In the genomic region with DNA sequence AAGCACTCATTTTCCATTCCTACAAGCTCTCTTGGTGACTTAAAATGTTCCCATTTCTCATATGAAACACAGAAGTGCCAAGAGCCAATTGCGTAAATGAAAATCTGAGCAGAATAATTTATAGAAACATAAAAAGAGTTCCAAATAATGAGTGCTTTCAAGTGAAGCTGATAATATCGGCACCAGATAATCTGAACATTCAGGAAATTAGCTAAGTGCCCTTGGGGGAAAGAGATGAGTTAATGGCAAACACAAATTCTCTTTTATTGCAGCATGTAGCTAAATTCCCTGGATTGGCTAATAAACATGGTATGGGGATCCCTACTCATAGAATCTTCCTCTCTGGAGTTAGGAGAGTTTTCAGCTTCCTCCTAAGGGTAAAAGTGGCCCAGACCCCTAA, we compare ENCODE assay signal across 22 cellular contexts. TPM values are rescaled to one million over a fixed set of nuclear protein-coding genes. Genes with fewer than 3 reads are reported as not detected.
DNase-seq lines count a peak whose midpoint lies in the region; ATAC-seq and TF ChIP-seq lines count a peak whose summit lies in the region.
"Had no signal": no experiment of that assay in that cellular context is flagged by ENCODE, and none has a peak within 500 bp of the region (broad histone marks: within the 10 kb centered on the region; RNA-seq: fewer than 3 reads in every experiment).

No MANE protein-coding gene starts in this region.

- POLR2A ChIA-PET in CD4-positive, alpha-beta memory T cell (lab: Charles Lee; ENCODE audit: partially characterized antibody), result interaction anchor here (0.7 to 20.6 kb wide), 28 partner anchors 8 to 899 kb away, joined by 3 to 1762 read pairs (median 6); partner anchors contain the start of genes DAD1 and OXA1L
- POLR2A ChIA-PET in activated CD8-positive, alpha-beta T cell treated with anti-CD3 and anti-CD28 coated beads, Interleukin-2, amount 10 ng/mL, durations not matched to agents 7 days and 5 days (lab: Charles Lee), result interaction anchor here (0.6 to 20.6 kb wide), 16 partner anchors 9 to 806 kb away, joined by 3 to 904 read pairs (median 4); no protein-coding TSS in a partner anchor

- intact Hi-C loops in CD4-positive, alpha-beta memory T cell (cut with micrococcal nuclease), result no loop called here
- intact Hi-C loops in uterus (cut with DNase I; ENCODE audit: low total_unique reads), result no loop called here
- intact Hi-C loops in thyroid gland (cut with DNase I), result no loop called here

- peaks cover 100% of the 10 kb centered on the region for H3K4me1 ChIP-seq in CD4-positive, alpha-beta memory T cell (ENCODE audit: insufficient read depth, low read length)
- H3K4me1 ChIP-seq in mononuclear cell (ENCODE audit: insufficient read depth, low read length) (peaks cover 74% of the 10 kb centered on the region), uterus (peaks cover 0 to 3% of the 10 kb centered on the region in 2 donors), thyroid gland (peaks cover 0 to 5% of the 10 kb centered on the region in 2 donors)

- peaks cover 92% of the 10 kb centered on the region for H3K36me3 ChIP-seq in CD4-positive, alpha-beta memory T cell (ENCODE audit: insufficient read depth, low read length)
- H3K36me3 ChIP-seq in uterus, result no peaks in the 10 kb centered on the region
- H3K36me3 ChIP-seq in thyroid gland, result no peaks in the 10 kb centered on the region
- H3K36me3 ChIP-seq: ovary had no signal

- no peak for ATAC-seq in activated CD8-positive, alpha-beta T cell treated with anti-CD3 and anti-CD28 coated beads, Interleukin-2, amount 10 ng/mL, durations not matched to agents 7 days and 5 days
- ATAC-seq: foreskin keratinocyte; right cardiac atrium; stimulated activated naive B cell treated with anti-CD40 and anti-IgM and Interleukin-4, amounts not matched to agents 10 μg/mL and 1 μg/mL and 100 μg/mL, for 72 hours had no signal

- H3K4me3 Mint-ChIP-seq in T-helper 2 cell treated with Interferon-gamma antibody and Interleukin-4, amounts not matched to agents 5 μg/mL and 100 μg/mL, for 36 hours, result peak overlapping the region; percentile 72
- H3K4me3 Mint-ChIP-seq in CD4-positive, alpha-beta memory T cell, result peak overlapping the region; percentile 69 to 91 (median 85)
- peak overlapping the region; percentile 76 for H3K4me3 Mint-ChIP-seq in activated CD8-positive, alpha-beta T cell treated with anti-CD3 and anti-CD28 coated beads, Interleukin-2, amount 10 ng/mL, durations not matched to agents 7 days and 5 days
- H3K4me3 Mint-ChIP-seq: H9; stimulated activated naive B cell treated with anti-CD40 and anti-IgM and Interleukin-4, amounts not matched to agents 10 μg/mL and 1 μg/mL and 100 μg/mL, for 72 hours; type B pancreatic cell had no signal

- no peaks in the 10 kb centered on the region for H3K27me3 Mint-ChIP-seq in T-helper 2 cell treated with Interferon-gamma antibody and Interleukin-4, amounts not matched to agents 5 μg/mL and 100 μg/mL, for 36 hours (ENCODE audit: low read depth)
- H3K27me3 Mint-ChIP-seq in CD4-positive, alpha-beta memory T cell, result no peaks in the 10 kb centered on the region
- no peaks in the 10 kb centered on the region for H3K27me3 Mint-ChIP-seq in activated CD8-positive, alpha-beta T cell treated with anti-CD3 and anti-CD28 coated beads, Interleukin-2, amount 10 ng/mL, durations not matched to agents 7 days and 5 days (ENCODE audit: low read depth)
- H3K27me3 Mint-ChIP-seq: stimulated activated naive B cell treated with anti-CD40 and anti-IgM and Interleukin-4, amounts not matched to agents 10 μg/mL and 1 μg/mL and 100 μg/mL, for 72 hours had no signal

- CTCF ChIA-PET in CD4-positive, alpha-beta memory T cell (lab: Charles Lee; ENCODE audit: partially characterized antibody), result interaction anchor here (0.7 to 7.0 kb wide), 17 partner anchors 8 to 819 kb away, joined by 3 to 81 read pairs (median 5); no protein-coding TSS in a partner anchor
- CTCF ChIA-PET in activated CD8-positive, alpha-beta T cell treated with anti-CD3 and anti-CD28 coated beads, Interleukin-2, amount 10 ng/mL, durations not matched to agents 7 days and 5 days (lab: Charles Lee), result interaction anchor here (0.7 to 7.8 kb wide), 20 partner anchors 8 to 831 kb away, joined by 3 to 60 read pairs (median 6); no protein-coding TSS in a partner anchor

- H3K27ac ChIP-seq in CD4-positive, alpha-beta memory T cell (ENCODE audit: low read depth, low read length), result peak overlapping the region; percentile 72
- H3K27ac ChIP-seq in uterus, result no peak overlapping the region
- H3K27ac ChIP-seq in thyroid gland, result no peak overlapping the region
- H3K27ac ChIP-seq: foreskin keratinocyte, ovary had no signal

- WGBS in thyroid gland, 2 donors, result 84 to 86% methylated on average over 2 of the region's 2 CpGs

- H3K9me3 Mint-ChIP-seq in T-helper 2 cell treated with Interferon-gamma antibody and Interleukin-4, amounts not matched to agents 5 μg/mL and 100 μg/mL, for 36 hours, result no peaks in the 10 kb centered on the region
- peaks cover 0 to 1% (median 0%) of the 10 kb centered on the region in 8 donors for H3K9me3 Mint-ChIP-seq in CD4-positive, alpha-beta memory T cell
- no peaks in the 10 kb centered on the region for H3K9me3 Mint-ChIP-seq in activated CD8-positive, alpha-beta T cell treated with anti-CD3 and anti-CD28 coated beads, Interleukin-2, amount 10 ng/mL, durations not matched to agents 7 days and 5 days (ENCODE audit: insufficient read depth)
- H3K9me3 Mint-ChIP-seq: type B pancreatic cell had no signal

- peaks cover 95% of the 10 kb centered on the region for H3K36me3 Mint-ChIP-seq in T-helper 2 cell treated with Interferon-gamma antibody and Interleukin-4, amounts not matched to agents 5 μg/mL and 100 μg/mL, for 36 hours (ENCODE audit: low read depth)
- H3K36me3 Mint-ChIP-seq in CD4-positive, alpha-beta memory T cell, result peaks cover 97 to 98% of the 10 kb centered on the region in 2 donors
- H3K36me3 Mint-ChIP-seq in activated CD8-positive, alpha-beta T cell treated with anti-CD3 and anti-CD28 coated beads, Interleukin-2, amount 10 ng/mL, durations not matched to agents 7 days and 5 days (ENCODE audit: low read depth), result peaks cover 100% of the 10 kb centered on the region

- DNase-seq in T-helper 2 cell treated with Interferon-gamma antibody and Interleukin-4, amounts not matched to agents 5 μg/mL and 100 μg/mL, for 36 hours (ENCODE audit: low spot score), result no peak
- DNase-seq in T-helper 2 cell, result no peak
- DNase-seq in CD4-positive, alpha-beta memory T cell, result no peak
- no peak for DNase-seq in activated CD8-positive, alpha-beta T cell treated with anti-CD3 and anti-CD28 coated beads, Interleukin-2, amount 10 ng/mL, durations not matched to agents 7 days and 5 days
- DNase-seq in uterus, result no peak
- no peak for DNase-seq in NK-92 treated with Interleukin-12 subunit alpha and Interleukin-12 subunit beta, amount 100 ng/mL, for 24 hours (lab: John Stamatoyannopoulos, UW)
- DNase-seq in thyroid gland, result no peak
- DNase-seq: 8988T; DMS153; foreskin keratinocyte; H9; hypothalamus; islet precursor cell; Kasumi-1; NCI-H1048; NCI-H2081 treated with DMSO at 0.1 percent for 48 hours; NCI-H524; ovary; right cardiac atrium; stimulated activated naive B cell treated with anti-CD40 and anti-IgM and Interleukin-4, amounts not matched to agents 10 μg/mL and 1 μg/mL and 100 μg/mL, for 72 hours had no signal

- no peaks in the 10 kb centered on the region for H3K9me3 ChIP-seq in CD4-positive, alpha-beta memory T cell (ENCODE audit: control insufficient read depth in 1 of 2, low read length in 2 of 2)
- no peaks in the 10 kb centered on the region for H3K9me3 ChIP-seq in mononuclear cell (ENCODE audit: low read depth, low read length)
- no peaks in the 10 kb centered on the region for H3K9me3 ChIP-seq in uterus
- no peaks in the 10 kb centered on the region for H3K9me3 ChIP-seq in thyroid gland
- H3K9me3 ChIP-seq: ovary had no signal

- TF ChIP-seq CTCF in uterus (IDR thresholded peaks at IDR 0.05) (no peak), thyroid gland (IDR thresholded peaks at IDR 0.05) (no peak)

- peaks cover 94% of the 10 kb centered on the region for H3K4me1 Mint-ChIP-seq in T-helper 2 cell treated with Interferon-gamma antibody and Interleukin-4, amounts not matched to agents 5 μg/mL and 100 μg/mL, for 36 hours (ENCODE audit: low read depth)
- peaks cover 88 to 100% (median 96%) of the 10 kb centered on the region in 4 donors for H3K4me1 Mint-ChIP-seq in CD4-positive, alpha-beta memory T cell
- H3K4me1 Mint-ChIP-seq in activated CD8-positive, alpha-beta T cell treated with anti-CD3 and anti-CD28 coated beads, Interleukin-2, amount 10 ng/mL, durations not matched to agents 7 days and 5 days (ENCODE audit: low read depth), result peaks cover 97% of the 10 kb centered on the region

- H3K27me3 ChIP-seq in CD4-positive, alpha-beta memory T cell (ENCODE audit: insufficient read depth, low read length), result no peaks in the 10 kb centered on the region
- no peaks in the 10 kb centered on the region for H3K27me3 ChIP-seq in mononuclear cell (ENCODE audit: insufficient read depth, low read length)
- H3K27me3 ChIP-seq in uterus, result no peaks in the 10 kb centered on the region
- no peaks in the 10 kb centered on the region for H3K27me3 ChIP-seq in thyroid gland
- H3K27me3 ChIP-seq: foreskin keratinocyte, ovary had no signal

- TF ChIP-seq POLR2A in uterus (IDR thresholded peaks at IDR 0.05), result no peak
- TF ChIP-seq POLR2A in thyroid gland (IDR thresholded peaks at IDR 0.05), result no peak

- peak overlapping the region; percentile 37 to 46 for H3K4me3 ChIP-seq in CD4-positive, alpha-beta memory T cell (ENCODE audit: low read length in 2 of 2)
- H3K4me3 ChIP-seq in mononuclear cell (ENCODE audit: low read length) (peak overlapping the region; percentile 18), uterus (no peak overlapping the region), thyroid gland (replicated peaks in 1 of 3) (no peak overlapping the region)
- H3K4me3 ChIP-seq: ovary had no signal

- H3K27ac Mint-ChIP-seq in T-helper 2 cell treated with Interferon-gamma antibody and Interleukin-4, amounts not matched to agents 5 μg/mL and 100 μg/mL, for 36 hours, result peak overlapping the region; percentile 90
- H3K27ac Mint-ChIP-seq in CD4-positive, alpha-beta memory T cell, result peak overlapping the region; percentile 92 to 100 (median 98)
- peak overlapping the region; percentile 98 for H3K27ac Mint-ChIP-seq in activated CD8-positive, alpha-beta T cell treated with anti-CD3 and anti-CD28 coated beads, Interleukin-2, amount 10 ng/mL, durations not matched to agents 7 days and 5 days
- H3K27ac Mint-ChIP-seq: H9, type B pancreatic cell had no signal

RNA-seq across cellular contexts. Expression of gene DAD1, which starts 46.7 kb away (rescaled TPM):
- 100 to 1,000 TPM; 110 to 124 TPM for total RNA-seq in CD4-positive, alpha-beta memory T cell
- polyA plus RNA-seq in CD4-positive, alpha-beta memory T cell, result 100 to 1,000 TPM; 602 to 735 TPM
- total RNA-seq in activated CD8-positive, alpha-beta T cell treated with anti-CD3 and anti-CD28 coated beads, Interleukin-2, amount 10 ng/mL, durations not matched to agents 7 days and 5 days, result 100 to 1,000 TPM; 130 to 147 TPM
- total RNA-seq in mononuclear cell (83.6 TPM), uterus (100 to 1,000 TPM in 3 of 4 donors, 10 to 100 TPM in 1; 92.2 to 375 (median 207) TPM), thyroid gland (100 to 1,000 TPM; 235 to 430 (median 335) TPM)

RNA-seq across cellular contexts. Expression of gene ABHD4, which starts 55.7 kb away (rescaled TPM):
- total RNA-seq in CD4-positive, alpha-beta memory T cell, result 10 to 100 TPM; 18.8 to 22.4 TPM
- polyA plus RNA-seq in CD4-positive, alpha-beta memory T cell, result 10 to 100 TPM in 1 of 2 donors, 1 to 10 TPM in 1; 6.2 to 12.9 TPM
- total RNA-seq in activated CD8-positive, alpha-beta T cell treated with anti-CD3 and anti-CD28 coated beads, Interleukin-2, amount 10 ng/mL, durations not matched to agents 7 days and 5 days, result 1 to 10 TPM; 8.0 to 8.5 TPM
- 7.5 TPM for total RNA-seq in mononuclear cell
- total RNA-seq in uterus, result 10 to 100 TPM; 17.9 to 40.0 (median 28.6) TPM
- 10 to 100 TPM; 31.5 to 66.4 (median 53.7) TPM for total RNA-seq in thyroid gland

Comparison
In these comparisons a context has a peak if more than half of its experiments do, and no peak if none do; other contexts are left out.
1. H3K4me3 ChIP-seq: peak in CD4-positive, alpha-beta memory T cell (2 of 2) and mononuclear cell (single experiment); none in uterus (0 of 2) and thyroid gland (0 of 3).
2. Peak in every context shown above with its lines, with median percentiles within 50 percentile points of each other: H3K27ac Mint-ChIP-seq and H3K4me3 Mint-ChIP-seq.